Comparison of ENCODE assay signal across 34 cellular contexts in the genomic region with DNA sequence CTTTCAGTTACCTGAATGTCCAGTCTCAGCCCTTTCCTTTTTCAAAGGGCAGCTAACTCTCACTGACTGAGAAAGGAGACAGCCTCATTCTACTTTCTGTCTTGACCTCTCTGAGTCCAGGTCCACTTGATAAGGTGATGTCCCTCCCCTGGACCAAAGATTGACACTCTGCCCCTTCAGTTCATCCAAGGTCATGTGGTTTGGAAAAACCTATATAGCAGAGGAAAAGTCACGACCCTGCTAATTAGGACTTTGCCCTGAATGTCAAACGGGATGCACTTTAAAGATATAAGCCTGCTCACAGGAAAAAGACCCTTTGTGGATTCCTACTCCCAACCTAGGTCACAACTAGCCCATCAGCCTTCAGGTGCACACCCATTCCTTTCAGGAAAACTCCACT.
"Had no signal": no experiment of that assay in that cellular context is flagged by ENCODE, and none has a peak within 500 bp of the region (broad histone marks: within the 10 kb centered on the region; RNA-seq: fewer than 3 reads in every experiment).

No MANE protein-coding gene starts in this region.

- DNase-seq: activated B cell treated with CpG ODN at 0.5 μM for 24 hours; activated CD4-positive, alpha-beta memory T cell treated with anti-CD3 and anti-CD28 coated beads for 36 hours; activated CD4-positive, alpha-beta T cell treated with anti-CD3 and anti-CD28 coated beads for 4 hours; activated CD4-positive, alpha-beta T cell treated with anti-CD3 and anti-CD28 coated beads, Interleukin-2, amount 10 ng/mL, durations not matched to agents 24 days and 14 days; activated CD4-positive, alpha-beta T cell treated with anti-CD3 and anti-CD28 coated beads, Interleukin-2, amount 50 U/mL, for 1 hour; activated CD4-positive, alpha-beta T cell treated with anti-CD3 and anti-CD28 coated beads, Interleukin-2, amount 50 U/mL, for 4 hours; activated CD4-positive, CD25-positive, alpha-beta regulatory T cell treated with anti-CD3 and anti-CD28 coated beads, Interleukin-2, amount 50 U/mL, for 72 hours; activated CD8-positive, alpha-beta memory T cell treated with anti-CD3 and anti-CD28 coated beads, Interleukin-2, amount 50 U/mL, for 4 hours; activated CD8-positive, alpha-beta T cell treated with anti-CD3 and anti-CD28 coated beads for 36 hours; activated effector memory CD4-positive, alpha-beta T cell treated with anti-CD3 and anti-CD28 coated beads, Interleukin-2, amount 50 U/mL, for 16 hours; activated gamma-delta T cell treated with Interleukin-2 at 50 U/mL for 16 hours; activated naive CD4-positive, alpha-beta T cell; activated naive CD4-positive, alpha-beta T cell treated with anti-CD3 and anti-CD28 coated beads for 36 hours; activated naive CD4-positive, alpha-beta T cell treated with anti-CD3 and anti-CD28 coated beads, Interleukin-2, amount 50 U/mL, for 16 hours; activated naive CD8-positive, alpha-beta T cell treated with anti-CD3 and anti-CD28 coated beads, Interleukin-2, amount 10 ng/mL, durations not matched to agents 7 days and 5 days; activated naive CD8-positive, alpha-beta T cell treated with anti-CD3 and anti-CD28 coated beads, Interleukin-2, amount 50 U/mL, for 24 hours; activated T-cell treated with anti-CD3 and anti-CD28 coated beads for 4 hours; activated T-cell treated with anti-CD3 and anti-CD28 coated beads, Interleukin-2, amount 50 U/mL, for 1 hour; activated T-cell treated with anti-CD3 and anti-CD28 coated beads, Interleukin-2, amount 50 U/mL, for 4 hours; activated T-cell treated with anti-CD3 and anti-CD28 coated beads, Interleukin-2, amount 50 U/mL, for 72 hours; amygdala; anterior cingulate cortex; central memory CD4-positive, alpha-beta T cell; T-helper 1 cell; T-helper 2 cell; T-helper 9 cell had no signal

- H3K9me3 Mint-ChIP-seq: activated CD4-positive, alpha-beta memory T cell treated with anti-CD3 and anti-CD28 coated beads for 36 hours; activated CD4-positive, alpha-beta T cell treated with anti-CD3 and anti-CD28 coated beads, Interleukin-2, amount 10 ng/mL, durations not matched to agents 24 days and 14 days; activated CD8-positive, alpha-beta T cell treated with anti-CD3 and anti-CD28 coated beads for 36 hours; activated naive CD4-positive, alpha-beta T cell treated with anti-CD3 and anti-CD28 coated beads, Interleukin-2, amount 50 U/mL, for 72 hours; activated naive CD8-positive, alpha-beta T cell treated with anti-CD3 and anti-CD28 coated beads, Interleukin-2, amount 10 ng/mL, durations not matched to agents 7 days and 5 days; activated naive CD8-positive, alpha-beta T cell treated with anti-CD3 and anti-CD28 coated beads, Interleukin-2, amount 50 U/mL, for 24 hours; activated T-helper 1 cell treated with anti-CD3 and anti-CD28 coated beads, Interleukin-12 subunit alpha, Interleukin-12 subunit beta, Interleukin-2, Interleukin-4 antibody, amounts not matched to agents 30 ng/mL and 10 ng/mL and 1 ng/mL, durations not matched to agents 14 hours and 24 hours and 36 hours; activated T-helper 17 cell treated with anti-CD3 and anti-CD28 coated beads, Interleukin-2, amount 50 U/mL, for 72 hours; T-helper 1 cell treated with Interleukin-12 subunit alpha and Interleukin-12 subunit beta and Interleukin-4 antibody, amounts not matched to agents 30 μg/mL and 1 μg/mL, for 36 hours; T-helper 2 cell treated with Interferon-gamma antibody and Interleukin-4, amounts not matched to agents 5 μg/mL and 100 μg/mL, for 36 hours had no signal

- H3K36me3 ChIP-seq: ascending aorta had no signal

- H3K4me3 ChIP-seq: ascending aorta had no signal

- H3K36me3 Mint-ChIP-seq: activated CD4-positive, alpha-beta memory T cell treated with anti-CD3 and anti-CD28 coated beads for 36 hours; activated naive CD4-positive, alpha-beta T cell treated with anti-CD3 and anti-CD28 coated beads, Interleukin-2, amount 50 U/mL, for 72 hours; activated naive CD8-positive, alpha-beta T cell treated with anti-CD3 and anti-CD28 coated beads, Interleukin-2, amount 10 ng/mL, durations not matched to agents 7 days and 5 days; brain had no signal

- ATAC-seq: activated CD8-positive, alpha-beta T cell treated with anti-CD3 and anti-CD28 coated beads for 36 hours; activated naive CD4-positive, alpha-beta T cell treated with anti-CD3 and anti-CD28 coated beads, Interleukin-2, amount 50 U/mL, for 72 hours; activated naive CD8-positive, alpha-beta T cell treated with anti-CD3 and anti-CD28 coated beads, Interleukin-2, amount 50 U/mL, for 24 hours; activated T-cell treated with anti-CD3 and anti-CD28 coated beads, Interleukin-2, amount 50 U/mL, for 4 hours; activated T-cell treated with anti-CD3 and anti-CD28 coated beads, Interleukin-2, amount 50 U/mL, for 72 hours; activated T-helper 17 cell treated with anti-CD3 and anti-CD28 coated beads, Interleukin-2, amount 50 U/mL, for 72 hours had no signal

- H3K9me3 ChIP-seq: ascending aorta had no signal

- H3K27me3 Mint-ChIP-seq: activated B cell treated with CpG ODN at 0.5 μM for 24 hours; activated CD8-positive, alpha-beta T cell treated with anti-CD3 and anti-CD28 coated beads for 36 hours; activated T-helper 17 cell treated with anti-CD3 and anti-CD28 coated beads, Interleukin-2, amount 50 U/mL, for 72 hours; brain had no signal

- H3K27ac ChIP-seq: ascending aorta, VCaP had no signal

- H3K27me3 ChIP-seq: ascending aorta had no signal

- H3K27ac Mint-ChIP-seq: activated B cell treated with CpG ODN at 0.5 μM for 24 hours; activated CD4-positive, alpha-beta memory T cell treated with anti-CD3 and anti-CD28 coated beads for 36 hours; activated CD4-positive, alpha-beta T cell treated with anti-CD3 and anti-CD28 coated beads, Interleukin-2, amount 10 ng/mL, durations not matched to agents 24 days and 14 days; activated CD8-positive, alpha-beta T cell treated with anti-CD3 and anti-CD28 coated beads for 36 hours; activated naive CD4-positive, alpha-beta T cell treated with anti-CD3 and anti-CD28 coated beads for 36 hours; activated naive CD4-positive, alpha-beta T cell treated with anti-CD3 and anti-CD28 coated beads, Interleukin-2, amount 50 U/mL, for 72 hours; activated naive CD8-positive, alpha-beta T cell treated with anti-CD3 and anti-CD28 coated beads, Interleukin-2, amount 10 ng/mL, durations not matched to agents 7 days and 5 days; activated naive CD8-positive, alpha-beta T cell treated with anti-CD3 and anti-CD28 coated beads, Interleukin-2, amount 50 U/mL, for 24 hours; activated T-cell treated with anti-CD3 and anti-CD28 coated beads, Interleukin-2, amount 50 U/mL, for 72 hours; activated T-helper 1 cell treated with anti-CD3 and anti-CD28 coated beads, Interleukin-12 subunit alpha, Interleukin-12 subunit beta, Interleukin-2, Interleukin-4 antibody, amounts not matched to agents 30 ng/mL and 10 ng/mL and 1 ng/mL, durations not matched to agents 14 hours and 24 hours and 36 hours; activated T-helper 17 cell treated with anti-CD3 and anti-CD28 coated beads, Interleukin-2, amount 50 U/mL, for 72 hours; T-helper 1 cell treated with Interleukin-12 subunit alpha and Interleukin-12 subunit beta and Interleukin-4 antibody, amounts not matched to agents 30 μg/mL and 1 μg/mL, for 36 hours; T-helper 2 cell treated with Interferon-gamma antibody and Interleukin-4, amounts not matched to agents 5 μg/mL and 100 μg/mL, for 36 hours had no signal

- H3K4me3 Mint-ChIP-seq: activated B cell treated with CpG ODN at 0.5 μM for 24 hours; activated CD4-positive, alpha-beta memory T cell treated with anti-CD3 and anti-CD28 coated beads for 36 hours; activated CD4-positive, alpha-beta T cell treated with anti-CD3 and anti-CD28 coated beads, Interleukin-2, amount 10 ng/mL, durations not matched to agents 24 days and 14 days; activated CD8-positive, alpha-beta T cell treated with anti-CD3 and anti-CD28 coated beads for 36 hours; activated naive CD4-positive, alpha-beta T cell treated with anti-CD3 and anti-CD28 coated beads for 36 hours; activated naive CD8-positive, alpha-beta T cell treated with anti-CD3 and anti-CD28 coated beads, Interleukin-2, amount 10 ng/mL, durations not matched to agents 7 days and 5 days; activated naive CD8-positive, alpha-beta T cell treated with anti-CD3 and anti-CD28 coated beads, Interleukin-2, amount 50 U/mL, for 24 hours; activated T-cell treated with anti-CD3 and anti-CD28 coated beads, Interleukin-2, amount 50 U/mL, for 4 hours; activated T-cell treated with anti-CD3 and anti-CD28 coated beads, Interleukin-2, amount 50 U/mL, for 72 hours; activated T-helper 1 cell treated with anti-CD3 and anti-CD28 coated beads, Interleukin-12 subunit alpha, Interleukin-12 subunit beta, Interleukin-2, Interleukin-4 antibody, amounts not matched to agents 30 ng/mL and 10 ng/mL and 1 ng/mL, durations not matched to agents 14 hours and 24 hours and 36 hours; activated T-helper 17 cell treated with anti-CD3 and anti-CD28 coated beads, Interleukin-2, amount 50 U/mL, for 72 hours; brain; T-helper 1 cell treated with Interleukin-12 subunit alpha and Interleukin-12 subunit beta and Interleukin-4 antibody, amounts not matched to agents 30 μg/mL and 1 μg/mL, for 36 hours; T-helper 2 cell treated with Interferon-gamma antibody and Interleukin-4, amounts not matched to agents 5 μg/mL and 100 μg/mL, for 36 hours had no signal

- H3K4me1 Mint-ChIP-seq: activated B cell treated with CpG ODN at 0.5 μM for 24 hours; activated naive CD8-positive, alpha-beta T cell treated with anti-CD3 and anti-CD28 coated beads, Interleukin-2, amount 50 U/mL, for 24 hours; activated T-helper 17 cell treated with anti-CD3 and anti-CD28 coated beads, Interleukin-2, amount 50 U/mL, for 72 hours had no signal
